Comparison of ENCODE assay signal across 14 cellular contexts in genomic region chr18:68466714-68467113, GRCh38.
DNase-seq lines count a peak whose midpoint lies in the region; ATAC-seq and TF ChIP-seq lines count a peak whose summit lies in the region.
"Had no signal": no experiment of that assay in that cellular context is flagged by ENCODE, and none has a peak within 500 bp of the region (broad histone marks: within the 10 kb centered on the region; RNA-seq: fewer than 3 reads in every experiment).

No MANE protein-coding gene starts in this region.

- CTCF ChIA-PET in WTC11 (lab: Charles Lee): no interaction called here

- POLR2A ChIA-PET in WTC11 (lab: Charles Lee): no interaction called here

- peaks cover 5% of the 10 kb centered on the region for H3K27me3 Mint-ChIP-seq in activated T-helper 17 cell treated with anti-CD3 and anti-CD28 coated beads, Interleukin-2, amount 50 U/mL, for 72 hours
- no peaks in the 10 kb centered on the region for H3K27me3 Mint-ChIP-seq in WTC11 (ENCODE audit: low read depth)
- H3K27me3 Mint-ChIP-seq: CD4-positive, CD25-positive, alpha-beta regulatory T cell; CD8-positive, alpha-beta memory T cell; IgD-negative memory B cell had no signal

- H3K9me3 Mint-ChIP-seq in activated T-helper 17 cell treated with anti-CD3 and anti-CD28 coated beads, Interleukin-2, amount 50 U/mL, for 72 hours: no peaks in the 10 kb centered on the region
- H3K9me3 Mint-ChIP-seq in WTC11: no peaks in the 10 kb centered on the region
- H3K9me3 Mint-ChIP-seq: CD8-positive, alpha-beta memory T cell had no signal

- no peak overlapping the region for H3K27ac Mint-ChIP-seq in activated T-helper 17 cell treated with anti-CD3 and anti-CD28 coated beads, Interleukin-2, amount 50 U/mL, for 72 hours
- H3K27ac Mint-ChIP-seq in WTC11: no peak overlapping the region
- H3K27ac Mint-ChIP-seq: CD4-positive, CD25-positive, alpha-beta regulatory T cell; CD8-positive, alpha-beta memory T cell; IgD-negative memory B cell had no signal

- TF ChIP-seq CTCF in choroid plexus epithelial cell (conservative IDR thresholded peaks at IDR 0.05; ENCODE audit: low read depth, low read length): no peak
- no peak for TF ChIP-seq CTCF in WTC11 (IDR thresholded peaks at IDR 0.05)

- DNase-seq in choroid plexus epithelial cell (ENCODE audit: low read depth): peak; percentile 57
- peak; percentile 64 for DNase-seq in iris pigment epithelial cell (ENCODE audit: low read depth)
- no peak for DNase-seq in WTC11 (ENCODE audit: low spot score)
- DNase-seq: ACHN; BE2C; C1 segment of cervical spinal cord; Caco-2; CD4-positive, CD25-positive, alpha-beta regulatory T cell; CD8-positive, alpha-beta memory T cell had no signal

- peak; percentile 34 for ATAC-seq in activated T-helper 17 cell treated with anti-CD3 and anti-CD28 coated beads, Interleukin-2, amount 50 U/mL, for 72 hours (replicated peaks)
- no peak for ATAC-seq in WTC11
- ATAC-seq in HG03378 (IDR thresholded peaks at IDR 0.05; ENCODE audit: unreplicated experiment): no peak
- ATAC-seq in HG03469 (IDR thresholded peaks at IDR 0.05; ENCODE audit: unreplicated experiment): no peak

- H3K4me3 ChIP-seq in choroid plexus epithelial cell (ENCODE audit: low read depth, low read length): no peak overlapping the region
- H3K4me3 ChIP-seq: HAP-1 had no signal

- H3K4me3 Mint-ChIP-seq in activated T-helper 17 cell treated with anti-CD3 and anti-CD28 coated beads, Interleukin-2, amount 50 U/mL, for 72 hours: no peak overlapping the region
- H3K4me3 Mint-ChIP-seq in WTC11: no peak overlapping the region
- H3K4me3 Mint-ChIP-seq: CD8-positive, alpha-beta memory T cell; IgD-negative memory B cell had no signal

- no peaks in the 10 kb centered on the region for H3K36me3 Mint-ChIP-seq in activated T-helper 17 cell treated with anti-CD3 and anti-CD28 coated beads, Interleukin-2, amount 50 U/mL, for 72 hours (ENCODE audit: low read depth)
- H3K36me3 Mint-ChIP-seq in WTC11: no peaks in the 10 kb centered on the region
- H3K36me3 Mint-ChIP-seq: CD4-positive, CD25-positive, alpha-beta regulatory T cell; CD8-positive, alpha-beta memory T cell; IgD-negative memory B cell had no signal

- peaks cover 4% of the 10 kb centered on the region for H3K4me1 Mint-ChIP-seq in activated T-helper 17 cell treated with anti-CD3 and anti-CD28 coated beads, Interleukin-2, amount 50 U/mL, for 72 hours
- peaks cover 10% of the 10 kb centered on the region for H3K4me1 Mint-ChIP-seq in WTC11
- H3K4me1 Mint-ChIP-seq: CD4-positive, CD25-positive, alpha-beta regulatory T cell; IgD-negative memory B cell had no signal

TF ChIP-seq in WTC11, 78 proteins besides CTCF, POLR2A, EP300 and RAD21:
- TF ChIP-seq ZNF232 (CRISPR knock-in tag; IDR thresholded peaks at IDR 0.05): no peak
- TF ChIP-seq HMGA2 (CRISPR knock-in tag; IDR thresholded peaks at IDR 0.05): no peak
- TF ChIP-seq CREB1 (CRISPR knock-in tag; IDR thresholded peaks at IDR 0.05): no peak
- TF ChIP-seq, protein P1, sequence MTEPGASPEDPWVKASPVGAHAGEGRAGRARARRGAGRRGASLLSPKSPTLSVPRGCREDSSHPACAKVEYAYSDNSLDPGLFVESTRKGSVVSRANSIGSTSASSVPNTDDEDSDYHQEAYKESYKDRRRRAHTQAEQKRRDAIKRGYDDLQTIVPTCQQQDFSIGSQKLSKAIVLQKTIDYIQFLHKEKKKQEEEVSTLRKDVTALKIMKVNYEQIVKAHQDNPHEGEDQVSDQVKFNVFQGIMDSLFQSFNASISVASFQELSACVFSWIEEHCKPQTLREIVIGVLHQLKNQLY (CRISPR knock-in tag; IDR thresholded peaks at IDR 0.05): no peak
- TF ChIP-seq FOXP1 (CRISPR knock-in tag; IDR thresholded peaks at IDR 0.05; ENCODE audit: borderline replicate concordance): no peak
- TF ChIP-seq NR1H2 (CRISPR knock-in tag; IDR thresholded peaks at IDR 0.05): no peak
- TF ChIP-seq, protein P2, sequence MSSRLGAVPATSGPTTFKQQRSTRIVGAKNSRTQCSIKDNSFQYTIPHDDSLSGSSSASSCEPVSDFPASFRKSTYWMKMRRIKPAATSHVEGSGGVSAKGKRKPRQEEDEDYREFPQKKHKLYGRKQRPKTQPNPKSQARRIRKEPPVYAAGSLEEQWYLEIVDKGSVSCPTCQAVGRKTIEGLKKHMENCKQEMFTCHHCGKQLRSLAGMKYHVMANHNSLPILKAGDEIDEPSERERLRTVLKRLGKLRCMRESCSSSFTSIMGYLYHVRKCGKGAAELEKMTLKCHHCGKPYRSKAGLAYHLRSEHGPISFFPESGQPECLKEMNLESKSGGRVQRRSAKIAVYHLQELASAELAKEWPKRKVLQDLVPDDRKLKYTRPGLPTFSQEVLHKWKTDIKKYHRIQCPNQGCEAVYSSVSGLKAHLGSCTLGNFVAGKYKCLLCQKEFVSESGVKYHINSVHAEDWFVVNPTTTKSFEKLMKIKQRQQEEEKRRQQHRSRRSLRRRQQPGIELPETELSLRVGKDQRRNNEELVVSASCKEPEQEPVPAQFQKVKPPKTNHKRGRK (CRISPR knock-in tag; IDR thresholded peaks at IDR 0.05; ENCODE audit: borderline replicate concordance): no peak
- no peak for TF ChIP-seq GRHL2 (CRISPR knock-in tag; IDR thresholded peaks at IDR 0.05; ENCODE audit: insufficient replicate concordance, severe bottlenecking)
- TF ChIP-seq TEAD4 (CRISPR knock-in tag; IDR thresholded peaks at IDR 0.05): no peak
- TF ChIP-seq, protein P3, sequence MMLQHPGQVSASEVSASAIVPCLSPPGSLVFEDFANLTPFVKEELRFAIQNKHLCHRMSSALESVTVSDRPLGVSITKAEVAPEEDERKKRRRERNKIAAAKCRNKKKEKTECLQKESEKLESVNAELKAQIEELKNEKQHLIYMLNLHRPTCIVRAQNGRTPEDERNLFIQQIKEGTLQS (CRISPR knock-in tag; conservative IDR thresholded peaks at IDR 0.05): no peak
- no peak for TF ChIP-seq ZNF121 (CRISPR knock-in tag; IDR thresholded peaks at IDR 0.05)
- no peak for TF ChIP-seq FOXJ3 (CRISPR knock-in tag; IDR thresholded peaks at IDR 0.05; ENCODE audit: borderline replicate concordance)
- no peak for TF ChIP-seq MYBL2 (CRISPR knock-in tag; IDR thresholded peaks at IDR 0.05)
- no peak for TF ChIP-seq ZNF219 (CRISPR knock-in tag; IDR thresholded peaks at IDR 0.05; ENCODE audit: borderline replicate concordance)
- no peak for TF ChIP-seq TCF7 (CRISPR knock-in tag; IDR thresholded peaks at IDR 0.05; ENCODE audit: low read depth)
- TF ChIP-seq ZNF317 (CRISPR knock-in tag; IDR thresholded peaks at IDR 0.05; ENCODE audit: borderline replicate concordance, low read depth): no peak
- TF ChIP-seq, protein P4, sequence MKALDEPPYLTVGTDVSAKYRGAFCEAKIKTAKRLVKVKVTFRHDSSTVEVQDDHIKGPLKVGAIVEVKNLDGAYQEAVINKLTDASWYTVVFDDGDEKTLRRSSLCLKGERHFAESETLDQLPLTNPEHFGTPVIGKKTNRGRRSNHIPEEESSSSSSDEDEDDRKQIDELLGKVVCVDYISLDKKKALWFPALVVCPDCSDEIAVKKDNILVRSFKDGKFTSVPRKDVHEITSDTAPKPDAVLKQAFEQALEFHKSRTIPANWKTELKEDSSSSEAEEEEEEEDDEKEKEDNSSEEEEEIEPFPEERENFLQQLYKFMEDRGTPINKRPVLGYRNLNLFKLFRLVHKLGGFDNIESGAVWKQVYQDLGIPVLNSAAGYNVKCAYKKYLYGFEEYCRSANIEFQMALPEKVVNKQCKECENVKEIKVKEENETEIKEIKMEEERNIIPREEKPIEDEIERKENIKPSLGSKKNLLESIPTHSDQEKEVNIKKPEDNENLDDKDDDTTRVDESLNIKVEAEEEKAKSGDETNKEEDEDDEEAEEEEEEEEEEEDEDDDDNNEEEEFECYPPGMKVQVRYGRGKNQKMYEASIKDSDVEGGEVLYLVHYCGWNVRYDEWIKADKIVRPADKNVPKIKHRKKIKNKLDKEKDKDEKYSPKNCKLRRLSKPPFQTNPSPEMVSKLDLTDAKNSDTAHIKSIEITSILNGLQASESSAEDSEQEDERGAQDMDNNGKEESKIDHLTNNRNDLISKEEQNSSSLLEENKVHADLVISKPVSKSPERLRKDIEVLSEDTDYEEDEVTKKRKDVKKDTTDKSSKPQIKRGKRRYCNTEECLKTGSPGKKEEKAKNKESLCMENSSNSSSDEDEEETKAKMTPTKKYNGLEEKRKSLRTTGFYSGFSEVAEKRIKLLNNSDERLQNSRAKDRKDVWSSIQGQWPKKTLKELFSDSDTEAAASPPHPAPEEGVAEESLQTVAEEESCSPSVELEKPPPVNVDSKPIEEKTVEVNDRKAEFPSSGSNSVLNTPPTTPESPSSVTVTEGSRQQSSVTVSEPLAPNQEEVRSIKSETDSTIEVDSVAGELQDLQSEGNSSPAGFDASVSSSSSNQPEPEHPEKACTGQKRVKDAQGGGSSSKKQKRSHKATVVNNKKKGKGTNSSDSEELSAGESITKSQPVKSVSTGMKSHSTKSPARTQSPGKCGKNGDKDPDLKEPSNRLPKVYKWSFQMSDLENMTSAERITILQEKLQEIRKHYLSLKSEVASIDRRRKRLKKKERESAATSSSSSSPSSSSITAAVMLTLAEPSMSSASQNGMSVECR (CRISPR knock-in tag; IDR thresholded peaks at IDR 0.05; ENCODE audit: borderline replicate concordance): no peak
- TF ChIP-seq ELF4 (CRISPR knock-in tag; IDR thresholded peaks at IDR 0.05; ENCODE audit: low read depth): no peak
